ENCODE assay signal across 16 cellular contexts in genomic region chr1:53388963-53389362, GRCh38.
DNase-seq lines count a peak whose midpoint lies in the region; ATAC-seq, FAIRE-seq and TF ChIP-seq lines count a peak whose summit lies in the region.
"Had no signal": no experiment of that assay in that cellular context is flagged by ENCODE, and none has a peak within 500 bp of the region (broad histone marks: within the 10 kb centered on the region; RNA-seq: fewer than 3 reads in every experiment).

No MANE protein-coding gene starts in this region.

- H2AFZ ChIP-seq in GM23338: peak overlapping the region; percentile 80; the same call in 1 of the 2 replicates
- no peak overlapping the region for H2AFZ ChIP-seq in H9 (ENCODE audit: low read length)
- no peak overlapping the region for H2AFZ ChIP-seq in K562 (ENCODE audit: low read depth, low read length)
- H2AFZ ChIP-seq in neuronal stem cell (ENCODE audit: low read length): no peak overlapping the region

- H2BK15ac ChIP-seq in H9 (ENCODE audit: low read depth, low read length) (no peak overlapping the region), neuronal stem cell (ENCODE audit: low read length) (no peak overlapping the region)

- POLR2A ChIA-PET in K562 (lab: Yijun Ruan, JAX): interaction anchor here (0.7 kb wide), 3 partner anchors 12 to 439 kb away, joined by 3 read pairs; no protein-coding TSS in a partner anchor

- H3K4me3 ChIP-seq in GM23338 (no peak overlapping the region), K562 (no peak overlapping the region), neuronal stem cell (ENCODE audit: low read length in 2 of 2) (no peak overlapping the region)
- H3K4me3 ChIP-seq: A549, GM12878 had no signal

- no peaks in the 10 kb centered on the region for H3K9me3 ChIP-seq in H9 (ENCODE audit: control insufficient read depth, low read depth, low read length)
- no peaks in the 10 kb centered on the region; the same call in 1 of the 2 replicates for H3K9me3 ChIP-seq in K562 (replicated peaks; ENCODE audit: control insufficient read depth, insufficient read depth, low read depth, low read length)
- no peaks in the 10 kb centered on the region for H3K9me3 ChIP-seq in neuronal stem cell (replicated peaks in 1 of 2; ENCODE audit: control insufficient read depth in 2 of 2, insufficient read depth in 1 of 2, low read depth in 1 of 2, low read length in 2 of 2)
- H3K9me3 ChIP-seq: BE2C had no signal

- H3K9me1 ChIP-seq in K562 (ENCODE audit: control insufficient read depth, insufficient read depth, low read length): no peaks in the 10 kb centered on the region

- in situ Hi-C loops in K562 (cut with MboI): no loop called here

- H3K9me2 ChIP-seq in GM23338 (ENCODE audit: insufficient read depth): no peaks in the 10 kb centered on the region

- ATAC-seq in GM23338 (no peak), K562 (peak; percentile 62)
- no peak for ATAC-seq in activated T-cell treated with anti-CD3 and anti-CD28 coated beads, Interleukin-2, amount 50 U/mL, for 72 hours (replicated peaks in 1 of 2)
- ATAC-seq: A549, GM12878, HepG2 had no signal

- no peak for DNase-seq in GM23338 (ENCODE audit: low spot score)
- no peak for DNase-seq in H9
- no peak for DNase-seq in K562 (ENCODE audit: extremely low read depth in 1 of 4, low spot score in 3 of 4)
- no peak for DNase-seq in neuronal stem cell (ENCODE audit: low spot score)
- no peak for DNase-seq in activated T-cell treated with anti-CD3 and anti-CD28 coated beads, Interleukin-2, amount 50 U/mL, for 72 hours
- no peak for DNase-seq in D721Med (ENCODE audit: insufficient read length, low spot score)
- DNase-seq: BE2C; CD4-positive, alpha-beta memory T cell; DMS79; H7 had no signal

- H2AK5ac ChIP-seq in H9 (ENCODE audit: insufficient read length, low read length) (no peak overlapping the region), neuronal stem cell (ENCODE audit: low read depth, low read length) (peak overlapping the region; percentile 40)

- H2BK5ac ChIP-seq in H9 (ENCODE audit: insufficient read length, low read length) (no peak overlapping the region), neuronal stem cell (ENCODE audit: low read length) (no peak overlapping the region)

- H2BK20ac ChIP-seq in H9 (ENCODE audit: low read depth, low read length, poor library complexity, severe bottlenecking): no peak overlapping the region

- H4K91ac ChIP-seq in H9 (ENCODE audit: insufficient read length, low read depth, low read length) (no peak overlapping the region), neuronal stem cell (ENCODE audit: low read depth, low read length, poor library complexity) (no peak overlapping the region)

- H4K8ac ChIP-seq in H9 (replicated peaks; ENCODE audit: insufficient read length, low read depth, low read length): no peak overlapping the region
- H4K8ac ChIP-seq in neuronal stem cell (ENCODE audit: low read depth, low read length): no peak overlapping the region

- no peak overlapping the region for H3K56ac ChIP-seq in H9 (ENCODE audit: insufficient read length, low read depth, low read length)

- H3T11ph ChIP-seq in H9 (ENCODE audit: low read length): no peak overlapping the region

- H3K79me1 ChIP-seq in H9 (ENCODE audit: insufficient read depth, low read depth, low read length, poor library complexity, severe bottlenecking): no peaks in the 10 kb centered on the region
- H3K79me1 ChIP-seq in neuronal stem cell (ENCODE audit: low read depth, low read length): no peaks in the 10 kb centered on the region

- H3K27ac ChIP-seq in GM23338 (ENCODE audit: low read depth) (no peak overlapping the region), H9 (ENCODE audit: insufficient read length, low read depth, low read length) (no peak overlapping the region), K562 (ENCODE audit: extremely low read depth, low read depth, low read length) (no peak overlapping the region), neuronal stem cell (replicated peaks; ENCODE audit: low read length) (no peak overlapping the region)
- H3K27ac ChIP-seq: A549, C4-2B had no signal

- H3K4me2 ChIP-seq in GM23338: no peak overlapping the region
- H3K4me2 ChIP-seq in H9 (ENCODE audit: insufficient read depth, insufficient read length, low read length): no peak overlapping the region
- no peak overlapping the region for H3K4me2 ChIP-seq in K562 (ENCODE audit: insufficient read depth, low read length)
- H3K4me2 ChIP-seq in neuronal stem cell (ENCODE audit: insufficient read depth, low read length, poor library complexity, severe bottlenecking): no peak overlapping the region
- H3K4me2 ChIP-seq: A549 had no signal

- H3K18ac ChIP-seq in H9 (ENCODE audit: insufficient read length, low read depth, low read length) (peak overlapping the region; percentile 42), neuronal stem cell (ENCODE audit: low read length) (peak overlapping the region; percentile 73)

- H3K23ac ChIP-seq in H9 (ENCODE audit: insufficient read length, low read depth, low read length): no peak overlapping the region
- H3K23ac ChIP-seq in neuronal stem cell (ENCODE audit: low read depth, low read length, poor library complexity): no peak overlapping the region

- peak; percentile 29; the same call in 1 of the 2 replicates for TF ChIP-seq EP300 in K562 (IDR thresholded peaks at IDR 0.05; ENCODE audit: low read length)

- 0 out of 2 replicates have a peak, but pooled peaks cover 3% of the 10 kb centered on the region for H3F3A ChIP-seq in GM23338 (replicated peaks; ENCODE audit: low read depth)

- H3K9ac ChIP-seq in H9 (ENCODE audit: extremely low read depth, insufficient read length, low read length) (no peak overlapping the region), K562 (ENCODE audit: insufficient read depth in 1 of 2, low read depth in 2 of 2, low read length in 2 of 2) (no peak overlapping the region), neuronal stem cell (ENCODE audit: low read depth, low read length, poor library complexity) (peak overlapping the region; percentile 13)

- no peak overlapping the region for H3K14ac ChIP-seq in H9 (ENCODE audit: insufficient read depth, low read length)
- H3K14ac ChIP-seq in neuronal stem cell (ENCODE audit: low read length): no peak overlapping the region

- H3K4me1 ChIP-seq in GM23338 (ENCODE audit: insufficient read depth) (peaks cover 4% of the 10 kb centered on the region; the same call in 1 of the 2 replicates), H9 (ENCODE audit: insufficient read depth, low read length) (no peaks in the 10 kb centered on the region), K562 (replicated peaks in 1 of 2; ENCODE audit: control insufficient read depth in 2 of 2, insufficient read depth in 2 of 2, low read length in 2 of 2) (0 out of 5 replicates have a peak, but pooled peaks cover 0 to 3% of the 10 kb centered on the region in 2 experiments), neuronal stem cell (ENCODE audit: control insufficient read depth in 2 of 2, insufficient read depth in 1 of 2, low read depth in 1 of 2, low read length in 2 of 2) (peaks cover 0 to 5% of the 10 kb centered on the region in 2 donors)
- H3K4me1 ChIP-seq: A549, BE2C had no signal

- no peaks in the 10 kb centered on the region for H3K23me2 ChIP-seq in H9 (ENCODE audit: insufficient read length, low read depth, low read length, poor library complexity, severe bottlenecking)

- WGBS in H9 (ENCODE audit: extremely low coverage, insufficient read length, low lambda C conversion rate): no CpG with 5 or more reads among the region's 4 CpGs
- 9% methylated on average over 4 of the region's 4 CpGs for WGBS in K562 (ENCODE audit: insufficient coverage, low coverage, missing lambda C conversion rate)
- WGBS in neuronal stem cell (ENCODE audit: extremely low coverage in 2 of 2, insufficient read length in 2 of 2, insufficient replicate concordance in 1 of 2), 2 donors: no CpG with 5 or more reads among the region's 4 CpGs

- H3K4me3 Mint-ChIP-seq in GM23338 (no peak overlapping the region), H9 (no peak overlapping the region)
- H3K4me3 Mint-ChIP-seq in activated T-cell treated with anti-CD3 and anti-CD28 coated beads, Interleukin-2, amount 50 U/mL, for 72 hours: no peak overlapping the region
- H3K4me3 Mint-ChIP-seq: CD4-positive, alpha-beta memory T cell had no signal

- H3K79me2 ChIP-seq in GM23338 (replicated peaks; ENCODE audit: insufficient read depth) (no peaks in the 10 kb centered on the region), H9 (ENCODE audit: insufficient read depth, low read length) (no peaks in the 10 kb centered on the region), K562 (ENCODE audit: control insufficient read depth, insufficient read depth, low read length) (no peaks in the 10 kb centered on the region)

- TF ChIP-seq RAD21 in K562 (CRISPR knock-in tag; conservative IDR thresholded peaks at IDR 0.05 in 1 of 2, IDR thresholded peaks at IDR 0.05 in 1 of 2): no peak

- no peaks in the 10 kb centered on the region for H3K36me3 ChIP-seq in GM23338 (ENCODE audit: insufficient read depth)
- H3K36me3 ChIP-seq in K562 (ENCODE audit: control insufficient read depth, insufficient read depth, low read length): no peaks in the 10 kb centered on the region
- H3K36me3 ChIP-seq in neuronal stem cell (replicated peaks in 1 of 2; ENCODE audit: control insufficient read depth in 2 of 2, insufficient read depth in 2 of 2, low read length in 2 of 2): no peaks in the 10 kb centered on the region
- H3K36me3 ChIP-seq: BE2C had no signal

- 0 out of 2 replicates have a peak, but pooled peaks cover 2% of the 10 kb centered on the region for H3K27me3 ChIP-seq in GM23338 (ENCODE audit: insufficient read depth)
- no peaks in the 10 kb centered on the region; the same call in 1 of the 2 replicates for H3K27me3 ChIP-seq in H9 (ENCODE audit: insufficient read depth, low read length)
- peaks cover 17 to 46% of the 10 kb centered on the region in 2 experiments for H3K27me3 ChIP-seq in K562 (ENCODE audit: control insufficient read depth in 2 of 2, insufficient read depth in 2 of 2, low read length in 2 of 2)
- peaks cover 0 to 7% (median 0%) of the 10 kb centered on the region in 3 experiments for H3K27me3 ChIP-seq in neuronal stem cell (ENCODE audit: control insufficient read depth in 3 of 3, insufficient read depth in 3 of 3, low read depth in 1 of 3, low read length in 3 of 3)
- H3K27me3 ChIP-seq: BE2C had no signal

- H3K4me1 Mint-ChIP-seq in GM23338 (peaks cover 24% of the 10 kb centered on the region), H9 (peaks cover 13 to 19% of the 10 kb centered on the region in 2 experiments)
- no peaks in the 10 kb centered on the region for H3K4me1 Mint-ChIP-seq in activated T-cell treated with anti-CD3 and anti-CD28 coated beads, Interleukin-2, amount 50 U/mL, for 72 hours (ENCODE audit: low read depth)

- H2BK120ac ChIP-seq in H9 (ENCODE audit: low read depth, low read length, poor library complexity, severe bottlenecking) (no peak overlapping the region), neuronal stem cell (ENCODE audit: low read depth, low read length) (no peak overlapping the region)

- no peak for TF ChIP-seq POLR2A in K562 (conservative IDR thresholded peaks at IDR 0.05)

- H3K36me3 Mint-ChIP-seq in GM23338 (ENCODE audit: low read depth) (peaks cover 5% of the 10 kb centered on the region; the same call in 1 of the 3 replicates), H9 (ENCODE audit: insufficient read depth in 1 of 3, low read depth in 3 of 3) (peaks cover 0 to 5% (median 0%) of the 10 kb centered on the region in 3 experiments; a peak in 2 of 7 replicates)
- H3K36me3 Mint-ChIP-seq in activated T-cell treated with anti-CD3 and anti-CD28 coated beads, Interleukin-2, amount 50 U/mL, for 72 hours (ENCODE audit: insufficient read depth in 2 of 2): peaks cover 0 to 3% of the 10 kb centered on the region in 2 donors

- no peak overlapping the region for H4K5ac ChIP-seq in H9 (ENCODE audit: insufficient read length, low read depth, low read length)

- no TSS peak for BruUV-seq in K562 (replicated peaks; lab: Mats Ljungman, UMichigan)

- intact Hi-C loops in K562 (cut with micrococcal nuclease): no loop called here

- H3K9me3 Mint-ChIP-seq in GM23338: no peaks in the 10 kb centered on the region; the same call in 2 of the 3 replicates
- peaks cover 3 to 4% of the 10 kb centered on the region in 2 experiments; a peak in 3 of 5 replicates for H3K9me3 Mint-ChIP-seq in H9
- H3K9me3 Mint-ChIP-seq in activated T-cell treated with anti-CD3 and anti-CD28 coated beads, Interleukin-2, amount 50 U/mL, for 72 hours: no peaks in the 10 kb centered on the region

- H3K4ac ChIP-seq in H9 (ENCODE audit: low read depth, low read length) (no peak overlapping the region), neuronal stem cell (ENCODE audit: low read length) (no peak overlapping the region)

- no peak for TF ChIP-seq CTCF in GM23338 (conservative IDR thresholded peaks at IDR 0.05; ENCODE audit: low read depth in 2 of 2)
- TF ChIP-seq CTCF in H9 (conservative IDR thresholded peaks at IDR 0.05): no peak
- TF ChIP-seq CTCF in K562 (IDR thresholded peaks at IDR 0.05 in 2 of 3, conservative IDR thresholded peaks at IDR 0.05 in 1 of 3; ENCODE audit: insufficient read depth in 2 of 3, low read depth in 1 of 3, low read length in 3 of 3): no peak
- TF ChIP-seq CTCF in D721Med (IDR thresholded peaks at IDR 0.05; ENCODE audit: insufficient read depth, missing control alignments): no peak

- H3K27ac Mint-ChIP-seq in GM23338 (no peak overlapping the region), H9 (no peak overlapping the region; a peak in 1 of 7 replicates)
- H3K27ac Mint-ChIP-seq in activated T-cell treated with anti-CD3 and anti-CD28 coated beads, Interleukin-2, amount 50 U/mL, for 72 hours: no peak overlapping the region
- H3K27ac Mint-ChIP-seq: CD4-positive, alpha-beta memory T cell had no signal

- CTCF ChIA-PET in K562 (lab: Yijun Ruan, JAX; ENCODE audit: low intra/inter-chr PET ratio): no interaction called here

- H4K20me1 ChIP-seq in GM23338 (replicated peaks; ENCODE audit: insufficient read depth): no peaks in the 10 kb centered on the region
- no peaks in the 10 kb centered on the region for H4K20me1 ChIP-seq in H9 (ENCODE audit: control insufficient read depth, insufficient read depth, insufficient read length)
- H4K20me1 ChIP-seq in K562 (replicated peaks; ENCODE audit: control insufficient read depth, insufficient read depth, low read length): no peaks in the 10 kb centered on the region

- FAIRE-seq in K562 (lab: Jason Lieb, UNC) (no peak), D721Med (lab: Jason Lieb, UNC) (no peak)
- FAIRE-seq: A549, GM12878, GM18507, HepG2, HTR-8/SVneo had no signal

- H2BK12ac ChIP-seq in H9 (ENCODE audit: insufficient read length, low read depth, low read length) (no peak overlapping the region), neuronal stem cell (ENCODE audit: low read length) (no peak overlapping the region)

- H3K27me3 Mint-ChIP-seq in GM23338 (ENCODE audit: insufficient read depth, low read depth, poor library complexity) (peaks cover 18% of the 10 kb centered on the region), H9 (ENCODE audit: low read depth) (peaks cover 29% of the 10 kb centered on the region)
- H3K27me3 Mint-ChIP-seq in activated T-cell treated with anti-CD3 and anti-CD28 coated beads, Interleukin-2, amount 50 U/mL, for 72 hours (ENCODE audit: low read depth): no peaks in the 10 kb centered on the region
- H3K27me3 Mint-ChIP-seq: CD4-positive, alpha-beta memory T cell had no signal
